ENCODE assay signal across 28 cellular contexts in genomic region chr10:118216526-118217035, GRCh38.
"Had no signal": no experiment of that assay in that cellular context is flagged by ENCODE, and none has a peak within 500 bp of the region (broad histone marks: within the 10 kb centered on the region; RNA-seq: fewer than 3 reads in every experiment).

No MANE protein-coding gene starts in this region.

- H3K79me2 ChIP-seq: hepatocyte had no signal

- ATAC-seq: heart right ventricle; left lobe of liver; left ventricle myocardium superior; lower lobe of right lung; natural killer cell; right lobe of liver; stimulated activated naive B cell treated with anti-CD40 and anti-IgM and Interleukin-4, amounts not matched to agents 10 μg/mL and 1 μg/mL and 100 μg/mL, for 72 hours; stimulated activated naive CD8-positive, alpha-beta T cell treated with anti-CD3 and anti-CD28 coated beads, Interleukin-15, Interleukin-2, amounts not matched to agents 100 U/mL and 50 U/mL, for 24 hours had no signal

- DNase-seq: heart right ventricle; islet precursor cell; left ventricle myocardium superior; lower lobe of right lung; mammary epithelial cell; mesenchymal stem cell; naive B cell; natural killer cell; occipital lobe; right lobe of liver; stimulated activated CD4-positive, alpha-beta T cell treated with anti-CD3 and anti-CD28 coated beads, Interleukin-12 subunit alpha, Interleukin-12 subunit beta, amount 100 ng/mL, for 4 hours; stimulated activated CD4-positive, alpha-beta T cell treated with anti-CD3 and anti-CD28 coated beads, Interleukin-15, amount 100 ng/mL, for 24 hours; stimulated activated CD4-positive, alpha-beta T cell treated with anti-CD3 and anti-CD28 coated beads, Interleukin-2, amount 100 ng/mL, for 24 hours; stimulated activated CD4-positive, alpha-beta T cell treated with anti-CD3 and anti-CD28 coated beads, Interleukin-4, amount 100 ng/mL, for 1 hour; stimulated activated naive B cell treated with anti-CD40 and anti-IgM and Interleukin-4, amounts not matched to agents 10 μg/mL and 1 μg/mL and 100 μg/mL, for 72 hours; stimulated activated naive CD8-positive, alpha-beta T cell treated with anti-CD3 and anti-CD28 coated beads, Interleukin-15, Interleukin-2, amounts not matched to agents 100 U/mL and 50 U/mL, for 24 hours; stomach; testis; thyroid gland; transverse colon; upper lobe of left lung had no signal

- H3K27ac Mint-ChIP-seq: mesothelial cell of epicardium; natural killer cell; neural progenitor cell; progenitor cell of endocrine pancreas; stimulated activated naive B cell treated with anti-CD40 and anti-IgM and Interleukin-4, amounts not matched to agents 10 μg/mL and 1 μg/mL and 100 μg/mL, for 72 hours had no signal

- H3K9me3 Mint-ChIP-seq: natural killer cell had no signal

- H3K4me3 ChIP-seq: heart right ventricle, hepatocyte, lower lobe of right lung, neural progenitor cell, right atrium auricular region, right lobe of liver, stomach, testis, thyroid gland, transverse colon, upper lobe of left lung had no signal

- H3K27ac ChIP-seq: heart right ventricle, hepatocyte, lower lobe of right lung, neural progenitor cell, neutrophil, right atrium auricular region, right lobe of liver, stomach, testis, thyroid gland, transverse colon, upper lobe of left lung had no signal

- H3K27me3 Mint-ChIP-seq: stimulated activated naive B cell treated with anti-CD40 and anti-IgM and Interleukin-4, amounts not matched to agents 10 μg/mL and 1 μg/mL and 100 μg/mL, for 72 hours had no signal

- H3K9me3 ChIP-seq: heart right ventricle, lower lobe of right lung, neutrophil, right atrium auricular region, right lobe of liver, stomach, testis, thyroid gland, transverse colon, upper lobe of left lung had no signal

- H3K4me2 ChIP-seq: hepatocyte, neural progenitor cell had no signal

- H3K4me1 Mint-ChIP-seq: natural killer cell had no signal

- H3K4me1 ChIP-seq: heart right ventricle, lower lobe of right lung, right atrium auricular region, right lobe of liver, stomach, testis, thyroid gland, upper lobe of left lung had no signal

- H3K27me3 ChIP-seq: hepatocyte, neural progenitor cell, right atrium auricular region, right lobe of liver, testis, thyroid gland, transverse colon, upper lobe of left lung had no signal

- H3K36me3 ChIP-seq: heart right ventricle, lower lobe of right lung, neural progenitor cell, neutrophil, right atrium auricular region, right lobe of liver, stomach, thyroid gland, transverse colon, upper lobe of left lung had no signal

- H3K9ac ChIP-seq: neural progenitor cell had no signal

- H3K36me3 Mint-ChIP-seq: mesothelial cell of epicardium; naive B cell; natural killer cell; neural progenitor cell; stimulated activated naive B cell treated with anti-CD40 and anti-IgM and Interleukin-4, amounts not matched to agents 10 μg/mL and 1 μg/mL and 100 μg/mL, for 72 hours had no signal

- H3K4me3 Mint-ChIP-seq: mesothelial cell of epicardium; naive B cell; natural killer cell; neural progenitor cell; stimulated activated naive B cell treated with anti-CD40 and anti-IgM and Interleukin-4, amounts not matched to agents 10 μg/mL and 1 μg/mL and 100 μg/mL, for 72 hours had no signal

- H2AFZ ChIP-seq: hepatocyte, neural progenitor cell had no signal
